8 cellular contexts compared by ENCODE assay signal in genomic region chr7:45574521-45575500, GRCh38. TPM values are rescaled to one million over a fixed set of nuclear protein-coding genes. Genes with fewer than 3 reads are reported as not detected.
DNase-seq lines count a peak whose midpoint lies in the region; TF ChIP-seq lines count a peak whose summit lies in the region.

No MANE protein-coding gene starts in this region.

- WGBS in urinary bladder: under 1% methylated on average over 104 of the region's 104 CpGs

- H3K27ac Mint-ChIP-seq in immature natural killer cell: no peak overlapping the region

- no peak for DNase-seq in AG04449 (ENCODE audit: low read depth, low spot score)
- peak; percentile 60 for DNase-seq in NCI-H1092 treated with DMSO at 0.1 percent for 48 hours (lab: John Stamatoyannopoulos, UW)
- peak; percentile 43 to 54 for DNase-seq in cardiac fibroblast (ENCODE audit: low read depth in 2 of 2)
- peak; percentile 60 for DNase-seq in kidney tubule cell (ENCODE audit: low spot score)
- DNase-seq in immature natural killer cell: no peak
- DNase-seq in medulla oblongata (ENCODE audit: extremely low spot score): no peak

- no peaks in the 10 kb centered on the region for H3K4me1 Mint-ChIP-seq in immature natural killer cell

- no peak overlapping the region for H3K4me3 Mint-ChIP-seq in immature natural killer cell

- POLR2A ChIA-PET in AG04449 (lab: Yijun Ruan, JAX): no interaction called here

- no peaks in the 10 kb centered on the region for H3K36me3 ChIP-seq in urinary bladder (ENCODE audit: insufficient read depth)

- peaks cover 12 to 29% (median 13%) of the 10 kb centered on the region in 3 donors for H3K27me3 Mint-ChIP-seq in immature natural killer cell (ENCODE audit: low read depth in 3 of 3)

- TF ChIP-seq CTCF in AG04449 (IDR thresholded peaks at IDR 0.05; ENCODE audit: insufficient read depth, low read length, missing control alignments) (peak; percentile 37), GM12875 (IDR thresholded peaks at IDR 0.05; ENCODE audit: borderline replicate concordance, insufficient read depth, low read depth, low read length) (no peak), cardiac fibroblast (IDR thresholded peaks at IDR 0.05; ENCODE audit: low read depth, low read length) (no peak)

- no peaks in the 10 kb centered on the region for H3K9me3 Mint-ChIP-seq in immature natural killer cell

- H3K27ac ChIP-seq in urinary bladder (ENCODE audit: low read depth): no peak overlapping the region

- H3K36me3 Mint-ChIP-seq in immature natural killer cell: no peaks in the 10 kb centered on the region

- H3K4me1 ChIP-seq in urinary bladder (ENCODE audit: insufficient read depth): no peaks in the 10 kb centered on the region

- H3K4me3 ChIP-seq in AG04449 (ENCODE audit: low read depth, low read length) (peak overlapping the region; percentile 52), GM12875 (ENCODE audit: low read depth, low read length) (peak overlapping the region; percentile 90), cardiac fibroblast (replicated peaks in 1 of 2; ENCODE audit: low read depth in 2 of 2, low read length in 2 of 2) (peak overlapping the region; percentile 15 to 37), urinary bladder (ENCODE audit: low read depth, low read length) (peak overlapping the region; percentile 66)

- CTCF ChIA-PET in AG04449 (lab: Yijun Ruan, JAX): no interaction called here

RNA-seq across cellular contexts. Expression of gene ADCY1, which starts 0.6 kb away (rescaled TPM):
- 3.7 TPM for total RNA-seq in urinary bladder
- polyA plus RNA-seq in urinary bladder (1.2 TPM), immature natural killer cell (not detected)

Comparison
In these comparisons a context has a peak if more than half of its experiments do, and no peak if none do; other contexts are left out.
1. DNase-seq: peak in NCI-H1092 treated with DMSO at 0.1 percent for 48 hours (single experiment), cardiac fibroblast (2 of 2) and kidney tubule cell (single experiment); none in AG04449 (single experiment), immature natural killer cell (0 of 3) and medulla oblongata (single experiment).
2. H3K4me3 ChIP-seq: peak in every context shown above with its lines; median percentile 90 in GM12875; 66 in urinary bladder; 52 in AG04449; 26 in cardiac fibroblast.